In genomic region chr11:12674571-12674935, GRCh38 we compare ENCODE assay signal across 9 cellular contexts. TPM values are rescaled to one million over a fixed set of nuclear protein-coding genes. Genes with fewer than 3 reads are reported as not detected.
A peak's percentile ranks its signal among the peaks of the same experiment; 100 is the strongest.
DNase-seq lines count a peak whose midpoint lies in the region; ATAC-seq, FAIRE-seq and TF ChIP-seq lines count a peak whose summit lies in the region.
"Had no signal": no experiment of that assay in that cellular context is flagged by ENCODE, and none has a peak within 500 bp of the region (broad histone marks: within the 10 kb centered on the region; RNA-seq: fewer than 3 reads in every experiment).

No MANE protein-coding gene starts in this region.

- peak overlapping the region; percentile 86 for H3K27ac ChIP-seq in 22Rv1
- peak overlapping the region; percentile 71 for H3K27ac ChIP-seq in endothelial cell of umbilical vein (ENCODE audit: insufficient read depth, low read depth, low read length)

- no peaks in the 10 kb centered on the region for H3K27me3 ChIP-seq in endothelial cell of umbilical vein (ENCODE audit: control insufficient read depth in 2 of 2, insufficient read depth in 2 of 2, low read length in 2 of 2)

- no peak overlapping the region for H3K4me3 Mint-ChIP-seq in natural killer cell
- no peak overlapping the region for H3K4me3 Mint-ChIP-seq in nephron progenitor cell

- no peak overlapping the region for H2AFZ ChIP-seq in endothelial cell of umbilical vein (ENCODE audit: low read depth, low read length)

- dilution Hi-C loops in endothelial cell of umbilical vein (cut with MboI; ENCODE audit: extremely low pct_ligation_motif_present, low sequenced_read_pairs), result no loop called here

- H3K9me3 Mint-ChIP-seq in natural killer cell, result peaks cover 0 to 2% of the 10 kb centered on the region in 2 donors
- H3K9me3 Mint-ChIP-seq in nephron progenitor cell, result no peaks in the 10 kb centered on the region

- H3K79me2 ChIP-seq in endothelial cell of umbilical vein (ENCODE audit: control insufficient read depth, insufficient read depth, low read length), result peaks cover 41% of the 10 kb centered on the region

- H3K4me2 ChIP-seq in endothelial cell of umbilical vein (ENCODE audit: insufficient read depth, low read length), result no peak overlapping the region

- peak overlapping the region; percentile 85 for H3K9ac ChIP-seq in endothelial cell of umbilical vein (replicated peaks; ENCODE audit: extremely low read depth, insufficient read depth, low read length)

- peak overlapping the region; percentile 46 to 85 (median 58) for H3K4me3 ChIP-seq in endothelial cell of umbilical vein (replicated peaks in 1 of 3; ENCODE audit: insufficient read depth in 1 of 3, low read depth in 1 of 3, low read length in 3 of 3)

- POLR2A ChIA-PET in endothelial cell of umbilical vein (lab: Charles Lee), result no interaction called here

- H3K27me3 Mint-ChIP-seq in natural killer cell (ENCODE audit: low read depth in 2 of 2) (peaks cover 40 to 68% of the 10 kb centered on the region in 2 donors), nephron progenitor cell (ENCODE audit: low read depth, poor library complexity) (no peaks in the 10 kb centered on the region)

- H4K20me1 ChIP-seq in endothelial cell of umbilical vein (replicated peaks; ENCODE audit: control insufficient read depth, extremely low read depth, insufficient read depth, low read length), result peaks cover 5% of the 10 kb centered on the region

- intact Hi-C loops in endothelial cell of umbilical vein (cut with micrococcal nuclease) (loop anchor here (1.0 to 5.0 kb wide), 11 partner anchors 19 to 343 kb away; no protein-coding TSS in a partner anchor), natural killer cell (cut with micrococcal nuclease) (no loop called here)

- DNase-seq in endothelial cell of umbilical vein (ENCODE audit: low read depth, low spot score) (no peak), natural killer cell (no peak), nephron progenitor cell (no peak)

- BruUV-seq in endothelial cell of umbilical vein (replicated peaks; lab: Mats Ljungman, UMichigan), result no TSS peak

- H3K4me1 Mint-ChIP-seq in natural killer cell, result peaks cover 0 to 5% of the 10 kb centered on the region in 2 donors
- H3K4me1 Mint-ChIP-seq in nephron progenitor cell, result peaks cover 39% of the 10 kb centered on the region

- peaks cover 22% of the 10 kb centered on the region for H3K4me1 ChIP-seq in endothelial cell of umbilical vein (ENCODE audit: control insufficient read depth, extremely low read depth, insufficient read depth, low read length)

- CTCF ChIA-PET in endothelial cell of umbilical vein (lab: Charles Lee), result interaction anchor here (1.1 to 1.9 kb wide), 6 partner anchors 75 to 343 kb away, joined by 3 to 12 read pairs (median 7); no protein-coding TSS in a partner anchor

- peak; percentile 44 for ATAC-seq in GM18907 (IDR thresholded peaks at IDR 0.05; ENCODE audit: unreplicated experiment)
- ATAC-seq in HG03565 (IDR thresholded peaks at IDR 0.05; ENCODE audit: unreplicated experiment), result peak; percentile 16
- ATAC-seq in natural killer cell, result peak in 2 of 3 donors; percentile 27 to 49
- no peak for ATAC-seq in GM18511 (IDR thresholded peaks at IDR 0.05; ENCODE audit: unreplicated experiment)
- no peak for ATAC-seq in HG03442 (IDR thresholded peaks at IDR 0.05; ENCODE audit: unreplicated experiment)

- H3K27ac Mint-ChIP-seq in natural killer cell (no peak overlapping the region), nephron progenitor cell (no peak overlapping the region)

- TF ChIP-seq CTCF in 22Rv1 (IDR thresholded peaks at IDR 0.05), result no peak
- TF ChIP-seq CTCF in endothelial cell of umbilical vein (IDR thresholded peaks at IDR 0.05; ENCODE audit: extremely low read depth in 1 of 2, insufficient read depth in 1 of 2, low read depth in 1 of 2, low read length in 2 of 2), result no peak
- TF ChIP-seq CTCF in natural killer cell (IDR thresholded peaks at IDR 0.05), result no peak
- TF ChIP-seq CTCF in nephron progenitor cell (IDR thresholded peaks at IDR 0.05), result no peak

- H3K9me3 ChIP-seq in endothelial cell of umbilical vein (replicated peaks; ENCODE audit: control insufficient read depth, insufficient read depth, low read length), result no peaks in the 10 kb centered on the region

- no peaks in the 10 kb centered on the region for H3K36me3 ChIP-seq in endothelial cell of umbilical vein (ENCODE audit: control insufficient read depth in 2 of 2, extremely low read depth in 1 of 2, insufficient read depth in 2 of 2, low read length in 2 of 2)

- TF ChIP-seq POLR2A in endothelial cell of umbilical vein (IDR thresholded peaks at IDR 0.05; ENCODE audit: low read depth, low read length), result no peak

- no peaks in the 10 kb centered on the region for H3K9me1 ChIP-seq in endothelial cell of umbilical vein (replicated peaks; ENCODE audit: control insufficient read depth, extremely low read depth, insufficient read depth, low read length)

- no peak for FAIRE-seq in endothelial cell of umbilical vein (lab: Jason Lieb, UNC)

- H3K36me3 Mint-ChIP-seq in natural killer cell (peaks cover 20% of the 10 kb centered on the region), nephron progenitor cell (ENCODE audit: low read depth) (no peaks in the 10 kb centered on the region)
- H3K36me3 Mint-ChIP-seq: brain had no signal

TF ChIP-seq in endothelial cell of umbilical vein, 7 proteins besides CTCF, POLR2A, EP300 and RAD21:
- TF ChIP-seq JUN (IDR thresholded peaks at IDR 0.05; ENCODE audit: borderline replicate concordance, insufficient read depth, insufficient read length, low read depth) (no peak), MYC (IDR thresholded peaks at IDR 0.05; ENCODE audit: low read depth, low read length) (no peak), MAX (IDR thresholded peaks at IDR 0.05; ENCODE audit: insufficient read depth, insufficient read length) (no peak), POLR2AphosphoS5 (IDR thresholded peaks at IDR 0.05; ENCODE audit: insufficient read depth, low read depth, low read length) (no peak), GATA2 (IDR thresholded peaks at IDR 0.05; ENCODE audit: insufficient read depth, insufficient read length, low read depth, low read length) (no peak), FOS (IDR thresholded peaks at IDR 0.05; ENCODE audit: borderline replicate concordance, insufficient read depth, low read length) (no peak), EZH2 (IDR thresholded peaks at IDR 0.05; ENCODE audit: borderline replicate concordance, low read depth, low read length, severe bottlenecking) (no peak)

RNA-seq across cellular contexts. Expression of gene TEAD1, which starts 0.3 kb away (rescaled TPM):
- total RNA-seq in endothelial cell of umbilical vein (43.2 and 49.0 TPM in 2 replicates), natural killer cell (not detected)
- 13.0 and 15.3 TPM in 2 replicates for polyA plus RNA-seq in endothelial cell of umbilical vein
- 9.8 TPM in 2 replicates for polyA plus RNA-seq in endothelial cell of umbilical vein (2011; cell fraction: cytosol; rRNA removed)
- 75.2 and 76.2 TPM in 2 replicates for polyA plus RNA-seq in endothelial cell of umbilical vein (2011; cell fraction: nucleus; rRNA removed)
- 27.8 and 30.7 TPM in 2 replicates for polyA plus RNA-seq in endothelial cell of umbilical vein (2012)
- 58.5 and 59.1 TPM in 2 replicates for polyA minus RNA-seq in endothelial cell of umbilical vein
- 135 TPM for polyA minus RNA-seq in endothelial cell of umbilical vein (2011; cell fraction: cytosol; rRNA and poly(A)+ RNA removed)
- 99.0 and 123 TPM in 2 replicates for polyA minus RNA-seq in endothelial cell of umbilical vein (2011; cell fraction: nucleus; rRNA and poly(A)+ RNA removed)

Comparison
In these comparisons a context has a peak if more than half of its experiments do, and no peak if none do; other contexts are left out.
1. ATAC-seq: peak in GM18907 (single experiment), HG03565 (single experiment) and natural killer cell (2 of 3); none in GM18511 (single experiment) and HG03442 (single experiment).
2. RNA of gene TEAD1, which starts 0.3 kb away (total RNA-seq): 43.2 to 49.0 TPM in endothelial cell of umbilical vein; not detected in natural killer cell; every median in the first group is over 10 times any median in the second.